ENCODE assay signal across 26 cellular contexts in the genomic region with DNA sequence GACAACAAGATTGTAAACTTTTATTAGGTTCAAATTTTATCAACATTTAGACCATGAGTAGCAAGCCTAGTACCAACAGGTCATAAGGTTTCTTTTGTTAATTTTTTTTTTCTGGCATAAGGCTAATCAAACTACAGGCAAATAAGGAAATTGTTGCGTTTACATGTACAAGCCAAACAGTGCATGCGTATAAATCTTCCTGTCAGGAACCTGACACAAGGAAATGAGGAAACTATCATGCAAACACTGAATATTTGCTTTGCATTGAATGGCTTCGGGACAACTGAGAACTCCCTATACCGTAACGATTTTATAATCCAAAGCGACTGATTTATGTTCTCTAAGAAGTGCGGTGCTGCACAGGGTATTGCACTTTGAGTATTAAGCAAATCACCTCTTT.
DNase-seq lines count a peak whose midpoint lies in the region; ATAC-seq, FAIRE-seq and TF ChIP-seq lines count a peak whose summit lies in the region.
"Had no signal": no experiment of that assay in that cellular context is flagged by ENCODE, and none has a peak within 500 bp of the region (broad histone marks: within the 10 kb centered on the region; RNA-seq: fewer than 3 reads in every experiment).

No MANE protein-coding gene starts in this region.

- FAIRE-seq in colon (lab: Jason Lieb, UNC) = peak; percentile 47
- FAIRE-seq: H1, RCC 7860 had no signal

- no peaks in the 10 kb centered on the region for H3K27me3 ChIP-seq in heart right ventricle
- H3K27me3 ChIP-seq: ascending aorta, gastrocnemius medialis, right atrium auricular region, upper lobe of left lung had no signal

- in situ Hi-C loops in KBM-7 (cut with MboI; ENCODE audit: low pct_unique_long_range_greater_than_20kb, low sequenced_read_pairs) = no loop called here

- ATAC-seq in heart right ventricle = no peak
- ATAC-seq: CD8-positive, alpha-beta T cell; gastrocnemius medialis had no signal

- DNase-seq in DMS153 treated with DMSO at 0.1 percent for 48 hours (lab: John Stamatoyannopoulos, UW; ENCODE audit: unreplicated experiment) (peak; percentile 89), HuH-7.5 (ENCODE audit: low spot score) (peak; percentile 29), NCI-H2081 treated with DMSO at 0.1 percent for 48 hours (lab: John Stamatoyannopoulos, UW) (peak; percentile 24), NCI-H1694 treated with DMSO at 0.1 percent for 48 hours (lab: John Stamatoyannopoulos, UW) (no peak), heart right ventricle (no peak), KBM-7 (no peak)
- DNase-seq in activated CD4-positive, alpha-beta T cell treated with anti-CD3 and anti-CD28 coated beads, Interleukin-2, amount 50 U/mL, for 4 hours = no peak
- DNase-seq: activated CD8-positive, alpha-beta memory T cell treated with anti-CD3 and anti-CD28 coated beads for 24 hours; activated naive CD4-positive, alpha-beta T cell treated with anti-CD3 and anti-CD28 coated beads, Interleukin-2, amount 50 U/mL, for 16 hours; activated T-cell treated with anti-CD3 and anti-CD28 coated beads, Interleukin-2, amount 50 U/mL, for 48 hours; CD8-positive, alpha-beta T cell; central memory CD4-positive, alpha-beta T cell; DND-41; gastrocnemius medialis; naive B cell; NCI-H187; NCI-H524 treated with DMSO at 0.1 percent for 48 hours; stimulated activated CD8-positive, alpha-beta memory T cell treated with anti-CD3 and anti-CD28 coated beads, Interleukin-4, amount 100 ng/mL, for 48 hours; upper lobe of left lung had no signal

- TF ChIP-seq CTCF in heart right ventricle (IDR thresholded peaks at IDR 0.05) = no peak

- H3K36me3 ChIP-seq in heart right ventricle = no peaks in the 10 kb centered on the region
- H3K36me3 ChIP-seq: ascending aorta, gastrocnemius medialis, right atrium auricular region, upper lobe of left lung had no signal

- H3K9me3 ChIP-seq in heart right ventricle = no peaks in the 10 kb centered on the region
- H3K9me3 ChIP-seq: ascending aorta, gastrocnemius medialis, right atrium auricular region, upper lobe of left lung had no signal

- 74% methylated on average over 7 of the region's 7 CpGs for WGBS in heart right ventricle, 2 donors

- H3K4me3 ChIP-seq in heart right ventricle = no peak overlapping the region
- H3K4me3 ChIP-seq: ascending aorta, gastrocnemius medialis, right atrium auricular region, SK-N-MC, upper lobe of left lung had no signal

- intact Hi-C loops in heart right ventricle (cut with DNase I) = no loop called here

- no peak overlapping the region for H3K27ac ChIP-seq in heart right ventricle
- H3K27ac ChIP-seq: ascending aorta, gastrocnemius medialis, KMS-11, right atrium auricular region, SK-N-MC, upper lobe of left lung had no signal

- H3K4me1 ChIP-seq in heart right ventricle = no peaks in the 10 kb centered on the region
- H3K4me1 ChIP-seq: ascending aorta, gastrocnemius medialis, right atrium auricular region, upper lobe of left lung had no signal

Comparison
In these comparisons a context has a peak if more than half of its experiments do, and no peak if none do; other contexts are left out.
1. DNase-seq: peak in DMS153 treated with DMSO at 0.1 percent for 48 hours (single experiment), HuH-7.5 (single experiment) and NCI-H2081 treated with DMSO at 0.1 percent for 48 hours (single experiment); none in NCI-H1694 treated with DMSO at 0.1 percent for 48 hours (single experiment), heart right ventricle (0 of 2), KBM-7 (single experiment) and activated CD4-positive, alpha-beta T cell treated with anti-CD3 and anti-CD28 coated beads, Interleukin-2, amount 50 U/mL, for 4 hours (0 of 2).